Comparison of ENCODE assay signal across 15 cellular contexts in the genomic region with DNA sequence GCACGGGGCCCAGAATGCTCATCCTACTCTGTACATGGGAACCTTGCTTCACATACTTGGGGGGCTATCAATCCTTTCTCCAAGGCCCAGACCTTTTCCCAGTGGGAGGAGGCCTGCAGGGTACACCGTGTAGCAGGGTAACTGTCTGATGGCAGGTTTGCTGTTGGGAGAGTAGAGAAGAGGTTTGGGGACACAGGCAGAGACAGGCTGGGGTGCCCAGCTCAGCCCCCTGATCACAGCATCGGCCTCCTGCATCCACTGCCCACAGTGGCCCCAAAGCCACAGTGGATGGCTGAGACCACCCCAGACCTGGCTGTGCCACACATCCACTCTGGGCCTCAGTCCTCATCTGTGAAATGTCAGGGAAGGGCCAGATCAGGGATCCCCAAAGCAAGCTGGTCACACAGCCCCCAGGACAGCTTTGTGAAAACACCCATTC. TPM values are rescaled to one million over a fixed set of nuclear protein-coding genes. Genes with fewer than 3 reads are reported as not detected.
DNase-seq lines count a peak whose midpoint lies in the region; ATAC-seq and TF ChIP-seq lines count a peak whose summit lies in the region.
"Had no signal": no experiment of that assay in that cellular context is flagged by ENCODE, and none has a peak within 500 bp of the region (broad histone marks: within the 10 kb centered on the region; RNA-seq: fewer than 3 reads in every experiment).

No MANE protein-coding gene starts in this region.

- CTCF ChIA-PET in activated naive CD4-positive, alpha-beta T cell treated with anti-CD3 and anti-CD28 coated beads, Interleukin-2, amount 10 ng/mL, durations not matched to agents 7 days and 5 days (lab: Charles Lee), result interaction anchor here (2.7 kb wide), 1 partner anchor 95 kb away, joined by 11 read pairs; no protein-coding TSS in a partner anchor

- H3K36me3 ChIP-seq in H7 (replicated peaks; ENCODE audit: control insufficient read depth, insufficient read depth, low read length) (no peaks in the 10 kb centered on the region), upper lobe of right lung (no peaks in the 10 kb centered on the region)

- H3K4me3 ChIP-seq in H7 (ENCODE audit: insufficient read depth, low read depth, low read length), result no peak overlapping the region
- H3K4me3 ChIP-seq in upper lobe of right lung, result no peak overlapping the region

- peaks cover 8% of the 10 kb centered on the region for H3K4me1 Mint-ChIP-seq in activated naive CD4-positive, alpha-beta T cell treated with anti-CD3 and anti-CD28 coated beads, Interleukin-2, amount 10 ng/mL, durations not matched to agents 7 days and 5 days
- H3K4me1 Mint-ChIP-seq in natural killer cell treated with Interleukin-12 subunit alpha and Interleukin-12 subunit beta and Interleukin-15 and Interleukin-18, amount 100 ng/mL, for 72 hours (ENCODE audit: low read depth in 2 of 2), result peaks cover 0 to 3% of the 10 kb centered on the region in 2 donors

- no peak overlapping the region for H3K4me3 Mint-ChIP-seq in activated naive CD4-positive, alpha-beta T cell treated with anti-CD3 and anti-CD28 coated beads, Interleukin-2, amount 10 ng/mL, durations not matched to agents 7 days and 5 days
- H3K4me3 Mint-ChIP-seq in natural killer cell treated with Interleukin-12 subunit alpha and Interleukin-12 subunit beta and Interleukin-15 and Interleukin-18, amount 100 ng/mL, for 72 hours, result no peak overlapping the region
- H3K4me3 Mint-ChIP-seq: CD4-positive, alpha-beta memory T cell; HFFc6 had no signal

- no peaks in the 10 kb centered on the region for H3K9me3 ChIP-seq in upper lobe of right lung
- H3K9me3 ChIP-seq: BE2C had no signal

- H3K9me3 Mint-ChIP-seq in activated naive CD4-positive, alpha-beta T cell treated with anti-CD3 and anti-CD28 coated beads, Interleukin-2, amount 10 ng/mL, durations not matched to agents 7 days and 5 days, result no peaks in the 10 kb centered on the region
- no peaks in the 10 kb centered on the region for H3K9me3 Mint-ChIP-seq in natural killer cell treated with Interleukin-12 subunit alpha and Interleukin-12 subunit beta and Interleukin-15 and Interleukin-18, amount 100 ng/mL, for 72 hours
- H3K9me3 Mint-ChIP-seq: CD4-positive, alpha-beta memory T cell; HFFc6 had no signal

- H3K27ac ChIP-seq in upper lobe of right lung, result no peak overlapping the region
- H3K27ac ChIP-seq: C4-2B had no signal

- peaks cover 4% of the 10 kb centered on the region for H3K4me1 ChIP-seq in upper lobe of right lung

- intact Hi-C loops in upper lobe of right lung (cut with DNase I), result no loop called here

- H3K27me3 ChIP-seq in H7 (ENCODE audit: control insufficient read depth, insufficient read depth, low read length) (peaks cover 15% of the 10 kb centered on the region), upper lobe of right lung (peaks cover 17% of the 10 kb centered on the region)
- H3K27me3 ChIP-seq: BE2C had no signal

- DNase-seq in activated naive CD4-positive, alpha-beta T cell treated with anti-CD3 and anti-CD28 coated beads, Interleukin-2, amount 10 ng/mL, durations not matched to agents 7 days and 5 days, result no peak
- no peak for DNase-seq in activated naive CD4-positive, alpha-beta T cell treated with Interleukin-2 at 50 U/mL for 16 hours
- DNase-seq in H7 (peak; percentile 24), upper lobe of right lung (peak; percentile 45), NCI-H2227 treated with DMSO at 0.1 percent for 48 hours (lab: John Stamatoyannopoulos, UW) (no peak)
- DNase-seq in natural killer cell treated with Interleukin-12 subunit alpha and Interleukin-12 subunit beta and Interleukin-15 and Interleukin-18, amount 100 ng/mL, for 72 hours (ENCODE audit: low spot score), result no peak
- DNase-seq: BE2C; CD4-positive, alpha-beta memory T cell; COR-L47; DMS53; HCEC 1CT; HFFc6 had no signal

- TF ChIP-seq CTCF in upper lobe of right lung (IDR thresholded peaks at IDR 0.05), result no peak

- H3K27ac Mint-ChIP-seq in activated naive CD4-positive, alpha-beta T cell treated with anti-CD3 and anti-CD28 coated beads, Interleukin-2, amount 10 ng/mL, durations not matched to agents 7 days and 5 days, result peak overlapping the region; percentile 42
- H3K27ac Mint-ChIP-seq in natural killer cell treated with Interleukin-12 subunit alpha and Interleukin-12 subunit beta and Interleukin-15 and Interleukin-18, amount 100 ng/mL, for 72 hours, result no peak overlapping the region
- H3K27ac Mint-ChIP-seq: CD4-positive, alpha-beta memory T cell; HFFc6 had no signal

- peak; percentile 32 to 50 for ATAC-seq in natural killer cell treated with Interleukin-12 subunit alpha and Interleukin-12 subunit beta and Interleukin-15 and Interleukin-18, amount 100 ng/mL, for 72 hours
- ATAC-seq in upper lobe of right lung (no peak), GM19328 (IDR thresholded peaks at IDR 0.05; ENCODE audit: unreplicated experiment) (no peak)
- ATAC-seq: HepG2 had no signal

- peaks cover 44% of the 10 kb centered on the region for H3K27me3 Mint-ChIP-seq in activated naive CD4-positive, alpha-beta T cell treated with anti-CD3 and anti-CD28 coated beads, Interleukin-2, amount 10 ng/mL, durations not matched to agents 7 days and 5 days
- peaks cover 9 to 15% of the 10 kb centered on the region in 2 donors for H3K27me3 Mint-ChIP-seq in natural killer cell treated with Interleukin-12 subunit alpha and Interleukin-12 subunit beta and Interleukin-15 and Interleukin-18, amount 100 ng/mL, for 72 hours

- no peaks in the 10 kb centered on the region for H3K36me3 Mint-ChIP-seq in activated naive CD4-positive, alpha-beta T cell treated with anti-CD3 and anti-CD28 coated beads, Interleukin-2, amount 10 ng/mL, durations not matched to agents 7 days and 5 days
- no peaks in the 10 kb centered on the region for H3K36me3 Mint-ChIP-seq in natural killer cell treated with Interleukin-12 subunit alpha and Interleukin-12 subunit beta and Interleukin-15 and Interleukin-18, amount 100 ng/mL, for 72 hours
- H3K36me3 Mint-ChIP-seq: CD4-positive, alpha-beta memory T cell had no signal

RNA-seq across cellular contexts. Expression of gene CHRNA3, which starts 5.6 kb away (rescaled TPM):
- 2.6 and 4.4 TPM in 2 replicates for total RNA-seq in H7 (2014; rRNA removed; shearing (Covaris generic))
- total RNA-seq in natural killer cell treated with Interleukin-12 subunit alpha and Interleukin-12 subunit beta and Interleukin-15 and Interleukin-18, amount 100 ng/mL, for 72 hours, result not detected
- total RNA-seq in upper lobe of right lung, result not detected
- total RNA-seq: CD4-positive, alpha-beta memory T cell; HepG2; HFFc6 had no signal

RNA-seq across cellular contexts. Expression of gene CHRNB4, which starts 25.8 kb away (rescaled TPM):
- 2.7 and 4.3 TPM in 2 replicates for total RNA-seq in H7 (2014; rRNA removed; shearing (Covaris generic))
- not detected for total RNA-seq in natural killer cell treated with Interleukin-12 subunit alpha and Interleukin-12 subunit beta and Interleukin-15 and Interleukin-18, amount 100 ng/mL, for 72 hours
- not detected for total RNA-seq in upper lobe of right lung
- total RNA-seq: CD4-positive, alpha-beta memory T cell; HepG2; HFFc6 had no signal

RNA-seq across cellular contexts. Expression of gene CHRNA5, which starts 49.9 kb away (rescaled TPM):
- 7.8 and 10.0 TPM in 2 replicates for total RNA-seq in H7 (2014; rRNA removed; shearing (Covaris generic))
- 1 to 10 TPM; 4.4 to 9.0 TPM for total RNA-seq in natural killer cell treated with Interleukin-12 subunit alpha and Interleukin-12 subunit beta and Interleukin-15 and Interleukin-18, amount 100 ng/mL, for 72 hours
- 1.2 TPM for total RNA-seq in upper lobe of right lung

Comparison
In these comparisons a context has a peak if more than half of its experiments do, and no peak if none do; other contexts are left out.
1. DNase-seq: peak in H7 (single experiment) and upper lobe of right lung (single experiment); none in activated naive CD4-positive, alpha-beta T cell treated with anti-CD3 and anti-CD28 coated beads, Interleukin-2, amount 10 ng/mL, durations not matched to agents 7 days and 5 days (single experiment), activated naive CD4-positive, alpha-beta T cell treated with Interleukin-2 at 50 U/mL for 16 hours (single experiment), natural killer cell treated with Interleukin-12 subunit alpha and Interleukin-12 subunit beta and Interleukin-15 and Interleukin-18, amount 100 ng/mL, for 72 hours (single experiment) and NCI-H2227 treated with DMSO at 0.1 percent for 48 hours (single experiment).
2. ATAC-seq: peak in natural killer cell treated with Interleukin-12 subunit alpha and Interleukin-12 subunit beta and Interleukin-15 and Interleukin-18, amount 100 ng/mL, for 72 hours (2 of 2); none in upper lobe of right lung (single experiment) and GM19328 (single experiment).